11 cellular contexts compared by ENCODE assay signal in genomic region chr18:45050712-45051639, GRCh38.
DNase-seq lines count a peak whose midpoint lies in the region; ATAC-seq and TF ChIP-seq lines count a peak whose summit lies in the region.
"Had no signal": no experiment of that assay in that cellular context is flagged by ENCODE, and none has a peak within 500 bp of the region (broad histone marks: within the 10 kb centered on the region; RNA-seq: fewer than 3 reads in every experiment).

No MANE protein-coding gene starts in this region.

- no peak for TF ChIP-seq EP300 in transverse colon (IDR thresholded peaks at IDR 0.05; ENCODE audit: low read depth)

- H3K27me3 ChIP-seq in transverse colon = no peaks in the 10 kb centered on the region
- no peaks in the 10 kb centered on the region for H3K27me3 ChIP-seq in CD4-positive, alpha-beta T cell (ENCODE audit: control insufficient read depth, insufficient read depth, low read length)

- H3K36me3 Mint-ChIP-seq in CD4-positive, alpha-beta T cell (ENCODE audit: low read depth) = no peaks in the 10 kb centered on the region
- H3K36me3 Mint-ChIP-seq in activated CD4-positive, alpha-beta T cell treated with anti-CD3 and anti-CD28 coated beads for 36 hours (ENCODE audit: low read depth) = no peaks in the 10 kb centered on the region

- H3K9me3 ChIP-seq in transverse colon = no peaks in the 10 kb centered on the region
- no peaks in the 10 kb centered on the region for H3K9me3 ChIP-seq in CD4-positive, alpha-beta T cell (ENCODE audit: control insufficient read depth, low read length)

- no peaks in the 10 kb centered on the region for H3K27me3 Mint-ChIP-seq in CD4-positive, alpha-beta T cell
- H3K27me3 Mint-ChIP-seq in activated CD4-positive, alpha-beta T cell treated with anti-CD3 and anti-CD28 coated beads for 36 hours = peaks cover 3% of the 10 kb centered on the region
- H3K27me3 Mint-ChIP-seq: activated naive CD8-positive, alpha-beta T cell treated with anti-CD3 and anti-CD28 coated beads, Interleukin-2, amount 50 U/mL, for 24 hours had no signal

- no peak for ATAC-seq in CD4-positive, alpha-beta T cell (ENCODE audit: poor library complexity)
- ATAC-seq in HG02840 (IDR thresholded peaks at IDR 0.05; ENCODE audit: low FRiP score, unreplicated experiment) (no peak), GM21528 (IDR thresholded peaks at IDR 0.05; ENCODE audit: low FRiP score, unreplicated experiment) (no peak)
- no peak for ATAC-seq in activated CD4-positive, alpha-beta T cell treated with anti-CD3 and anti-CD28 coated beads for 36 hours
- ATAC-seq: activated naive CD8-positive, alpha-beta T cell treated with anti-CD3 and anti-CD28 coated beads, Interleukin-2, amount 50 U/mL, for 24 hours had no signal

- DNase-seq in HS-27A (ENCODE audit: low read depth) (peak; percentile 23), astrocyte of the hippocampus (ENCODE audit: low read depth, low spot score) (peak; percentile 72), kidney tubule cell (ENCODE audit: low spot score) (peak; percentile 33), transverse colon (no peak)
- DNase-seq in CD4-positive, alpha-beta T cell = no peak
- DNase-seq in activated CD4-positive, alpha-beta T cell treated with anti-CD3 and anti-CD28 coated beads for 36 hours = no peak
- DNase-seq: activated naive CD8-positive, alpha-beta T cell treated with anti-CD3 and anti-CD28 coated beads, Interleukin-2, amount 50 U/mL, for 24 hours; MV-4-11 had no signal

- CTCF ChIA-PET in CD4-positive, alpha-beta T cell (lab: Charles Lee) = interaction anchor here (0.5 kb wide), 1 partner anchor 525 kb away, joined by 3 read pairs; no protein-coding TSS in a partner anchor
- CTCF ChIA-PET in activated CD4-positive, alpha-beta T cell treated with anti-CD3 and anti-CD28 coated beads for 36 hours (lab: Charles Lee) = interaction anchor here (0.6 kb wide), 1 partner anchor 275 kb away, joined by 3 read pairs; no protein-coding TSS in a partner anchor

- H3K4me3 Mint-ChIP-seq in CD4-positive, alpha-beta T cell = no peak overlapping the region
- H3K4me3 Mint-ChIP-seq in activated CD4-positive, alpha-beta T cell treated with anti-CD3 and anti-CD28 coated beads for 36 hours = no peak overlapping the region
- H3K4me3 Mint-ChIP-seq: activated naive CD8-positive, alpha-beta T cell treated with anti-CD3 and anti-CD28 coated beads, Interleukin-2, amount 50 U/mL, for 24 hours; neural crest cell had no signal

- H3K36me3 ChIP-seq in transverse colon = no peaks in the 10 kb centered on the region

- H3K4me1 ChIP-seq in transverse colon = peaks cover 6 to 29% (median 13%) of the 10 kb centered on the region in 4 donors

- intact Hi-C loops in transverse colon (cut with DNase I; ENCODE audit: low total_unique reads) = no loop called here
- intact Hi-C loops in CD4-positive, alpha-beta T cell (cut with DNase I, micrococcal nuclease) = no loop called here
- intact Hi-C loops in activated CD4-positive, alpha-beta T cell treated with anti-CD3 and anti-CD28 coated beads for 36 hours (cut with DNase I, micrococcal nuclease) = no loop called here

- H3K4me1 Mint-ChIP-seq in CD4-positive, alpha-beta T cell (ENCODE audit: low read depth) = no peaks in the 10 kb centered on the region
- H3K4me1 Mint-ChIP-seq in activated CD4-positive, alpha-beta T cell treated with anti-CD3 and anti-CD28 coated beads for 36 hours = no peaks in the 10 kb centered on the region
- H3K4me1 Mint-ChIP-seq: activated naive CD8-positive, alpha-beta T cell treated with anti-CD3 and anti-CD28 coated beads, Interleukin-2, amount 50 U/mL, for 24 hours had no signal

- H3K27ac ChIP-seq in transverse colon = peak overlapping the region; percentile 37 to 60 (median 48)
- H3K27ac ChIP-seq in CD4-positive, alpha-beta T cell (ENCODE audit: low read depth, low read length) = no peak overlapping the region

- POLR2A ChIA-PET in CD4-positive, alpha-beta T cell (lab: Charles Lee) = no interaction called here
- POLR2A ChIA-PET in activated CD4-positive, alpha-beta T cell treated with anti-CD3 and anti-CD28 coated beads for 36 hours (lab: Charles Lee) = interaction anchor here (0.6 kb wide), 1 partner anchor 8 kb away, joined by 4 read pairs; no protein-coding TSS in a partner anchor

- no peaks in the 10 kb centered on the region for H3K9me3 Mint-ChIP-seq in CD4-positive, alpha-beta T cell
- H3K9me3 Mint-ChIP-seq in activated CD4-positive, alpha-beta T cell treated with anti-CD3 and anti-CD28 coated beads for 36 hours (ENCODE audit: low read depth) = no peaks in the 10 kb centered on the region
- H3K9me3 Mint-ChIP-seq: activated naive CD8-positive, alpha-beta T cell treated with anti-CD3 and anti-CD28 coated beads, Interleukin-2, amount 50 U/mL, for 24 hours; neural crest cell had no signal

- WGBS in transverse colon (ENCODE audit: low coverage in 1 of 2), 2 donors = 40 to 57% methylated on average over 4 of the region's 4 CpGs

- no peak for TF ChIP-seq POLR2A in transverse colon (IDR thresholded peaks at IDR 0.05)

- no peak overlapping the region for H3K27ac Mint-ChIP-seq in CD4-positive, alpha-beta T cell
- H3K27ac Mint-ChIP-seq in activated CD4-positive, alpha-beta T cell treated with anti-CD3 and anti-CD28 coated beads for 36 hours = no peak overlapping the region
- H3K27ac Mint-ChIP-seq: activated naive CD8-positive, alpha-beta T cell treated with anti-CD3 and anti-CD28 coated beads, Interleukin-2, amount 50 U/mL, for 24 hours had no signal

- in situ Hi-C loops in transverse colon (cut with MboI; ENCODE audit: low pct_ligation_motif_present in 1 of 4, low pct_unique_long_range_greater_than_20kb in 1 of 4, low sequenced_read_pairs in 3 of 4) = no loop called here

- H3K4me3 ChIP-seq in transverse colon = no peak overlapping the region

- TF ChIP-seq CTCF in transverse colon (IDR thresholded peaks at IDR 0.05) = no peak
- no peak for TF ChIP-seq CTCF in CD4-positive, alpha-beta T cell (IDR thresholded peaks at IDR 0.05)

Comparison
In these comparisons a context has a peak if more than half of its experiments do, and no peak if none do; other contexts are left out.
1. DNase-seq: peak in HS-27A (single experiment), astrocyte of the hippocampus (single experiment) and kidney tubule cell (single experiment); none in transverse colon (single experiment), CD4-positive, alpha-beta T cell (0 of 10) and activated CD4-positive, alpha-beta T cell treated with anti-CD3 and anti-CD28 coated beads for 36 hours (single experiment).